21 cellular contexts compared by ENCODE assay signal in genomic region chr1:32007591-32007940, GRCh38.
"Had no signal": no experiment of that assay in that cellular context is flagged by ENCODE, and none has a peak within 500 bp of the region (broad histone marks: within the 10 kb centered on the region; RNA-seq: fewer than 3 reads in every experiment).

No MANE protein-coding gene starts in this region.

- H3K27ac ChIP-seq: esophagus squamous epithelium, gastroesophageal sphincter, left ventricle myocardium inferior, lower lobe of right lung, sigmoid colon, skin epidermis, testis, transverse colon had no signal

- H3K27me3 ChIP-seq: esophagus squamous epithelium, gastroesophageal sphincter, sigmoid colon, testis, transverse colon had no signal

- DNase-seq: cortex of kidney; effector memory CD8-positive, alpha-beta T cell; esophagus squamous epithelium; foreskin fibroblast; glutamatergic neuron; immature natural killer cell; kidney; left cardiac atrium; left ventricle myocardium inferior; lower lobe of right lung; natural killer cell; posterior cingulate gyrus; sigmoid colon; stimulated activated CD4-positive, alpha-beta T cell treated with anti-CD3 and anti-CD28 coated beads, Interleukin-2, amount 100 ng/mL, for 24 hours; stimulated activated CD4-positive, alpha-beta T cell treated with anti-CD3 and anti-CD28 coated beads, Interleukin-4, amount 100 ng/mL, for 4 hours; stimulated activated naive B cell treated with anti-CD40 and anti-IgM and Interleukin-4, amounts not matched to agents 10 μg/mL and 1 μg/mL and 100 μg/mL, for 72 hours; stimulated activated naive CD8-positive, alpha-beta T cell treated with anti-CD3 and anti-CD28 coated beads, Interleukin-15, amount 100 ng/mL, for 72 hours; testis; transverse colon had no signal

- H3K4me1 ChIP-seq: testis had no signal

- H3K36me3 ChIP-seq: esophagus squamous epithelium, gastroesophageal sphincter, left ventricle myocardium inferior, lower lobe of right lung, sigmoid colon, transverse colon had no signal

- ATAC-seq: effector memory CD8-positive, alpha-beta T cell; gastroesophageal sphincter; left cardiac atrium; lower lobe of right lung; natural killer cell; stimulated activated naive B cell treated with anti-CD40 and anti-IgM and Interleukin-4, amounts not matched to agents 10 μg/mL and 1 μg/mL and 100 μg/mL, for 72 hours; stimulated activated naive CD8-positive, alpha-beta T cell treated with anti-CD3 and anti-CD28 coated beads, Interleukin-15, amount 100 ng/mL, for 72 hours had no signal

- H3K4me3 ChIP-seq: esophagus squamous epithelium, gastroesophageal sphincter, left ventricle myocardium inferior, lower lobe of right lung, sigmoid colon, skin epidermis, testis, transverse colon had no signal

- FAIRE-seq: kidney had no signal

- H3K9me3 ChIP-seq: esophagus squamous epithelium, gastroesophageal sphincter, left ventricle myocardium inferior, lower lobe of right lung, sigmoid colon, testis, transverse colon had no signal
